In the genomic region with DNA sequence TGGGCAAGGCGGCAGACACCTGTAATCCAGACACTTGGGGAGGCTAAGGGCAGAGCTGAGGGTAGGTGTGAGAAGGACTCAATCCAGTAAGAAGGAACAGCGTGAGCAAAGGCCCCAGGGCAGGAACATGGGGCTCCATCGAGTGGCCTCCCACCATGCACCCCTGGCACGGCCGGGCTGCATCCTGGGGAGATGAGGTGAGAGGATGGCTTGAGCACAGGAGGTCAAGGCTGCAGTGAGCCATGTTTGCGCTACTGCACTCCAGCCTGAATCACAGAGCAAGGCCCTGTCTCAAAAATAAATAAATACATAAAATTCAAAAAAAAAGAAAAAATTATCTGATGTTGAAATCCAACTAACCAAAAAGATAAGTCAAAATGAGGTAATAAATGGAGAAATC, we compare ENCODE assay signal across 16 cellular contexts. TPM values are rescaled to one million over a fixed set of nuclear protein-coding genes. Genes with fewer than 3 reads are reported as not detected.
DNase-seq lines count a peak whose midpoint lies in the region; ATAC-seq and TF ChIP-seq lines count a peak whose summit lies in the region.
"Had no signal": no experiment of that assay in that cellular context is flagged by ENCODE, and none has a peak within 500 bp of the region (broad histone marks: within the 10 kb centered on the region; RNA-seq: fewer than 3 reads in every experiment).

No MANE protein-coding gene starts in this region.

- no peak overlapping the region for H2BK15ac ChIP-seq in neuronal stem cell (ENCODE audit: low read length)

- no peak overlapping the region for H3K4ac ChIP-seq in neuronal stem cell (ENCODE audit: low read length)

- no peak overlapping the region for H3K9ac ChIP-seq in endodermal cell (ENCODE audit: extremely low read depth, low read length, poor library complexity, severe bottlenecking)
- H3K9ac ChIP-seq in neuronal stem cell (ENCODE audit: low read depth, low read length, poor library complexity) = no peak overlapping the region

- no peak overlapping the region for H4K8ac ChIP-seq in neuronal stem cell (ENCODE audit: low read depth, low read length)

- H3K27ac ChIP-seq in endodermal cell (ENCODE audit: low read depth, low read length) (no peak overlapping the region), neuronal stem cell (replicated peaks; ENCODE audit: low read length) (no peak overlapping the region), upper lobe of right lung (no peak overlapping the region), gastrocnemius medialis (no peak overlapping the region)
- H3K27ac ChIP-seq: A549 had no signal

- no peaks in the 10 kb centered on the region for H3K79me1 ChIP-seq in neuronal stem cell (ENCODE audit: low read depth, low read length)

- TF ChIP-seq POLR2A in gastrocnemius medialis (IDR thresholded peaks at IDR 0.05) = no peak

- H3K4me1 ChIP-seq in endodermal cell (ENCODE audit: control insufficient read depth, insufficient read depth, low read length) (peaks cover 21% of the 10 kb centered on the region), neuronal stem cell (ENCODE audit: control insufficient read depth in 2 of 2, insufficient read depth in 1 of 2, low read depth in 1 of 2, low read length in 2 of 2) (peaks cover under 1 to 7% of the 10 kb centered on the region in 2 donors), upper lobe of right lung (peaks cover 10% of the 10 kb centered on the region), gastrocnemius medialis (peaks cover 11 to 15% of the 10 kb centered on the region in 2 donors)

- in situ Hi-C loops in gastrocnemius medialis (cut with MboI; ENCODE audit: low sequenced_read_pairs in 4 of 4) = loop anchor here in 1 of 4 donors (5.0 kb wide), 1 partner anchor 118 kb away; no protein-coding TSS in a partner anchor

- H3K23ac ChIP-seq in neuronal stem cell (ENCODE audit: low read depth, low read length, poor library complexity) = no peak overlapping the region

- ATAC-seq in upper lobe of right lung (no peak), gastrocnemius medialis (no peak), esophagus mucosa (no peak)
- ATAC-seq: A549; CD8-positive, alpha-beta T cell; HepG2 had no signal

- no peak overlapping the region for H3K14ac ChIP-seq in neuronal stem cell (ENCODE audit: low read length)

- H3K9me3 ChIP-seq in endodermal cell (ENCODE audit: control insufficient read depth, low read length) = no peaks in the 10 kb centered on the region
- H3K9me3 ChIP-seq in neuronal stem cell (replicated peaks in 1 of 2; ENCODE audit: control insufficient read depth in 2 of 2, insufficient read depth in 1 of 2, low read depth in 1 of 2, low read length in 2 of 2) = no peaks in the 10 kb centered on the region
- H3K9me3 ChIP-seq in upper lobe of right lung = no peaks in the 10 kb centered on the region
- H3K9me3 ChIP-seq in gastrocnemius medialis = no peaks in the 10 kb centered on the region
- H3K9me3 ChIP-seq: A549 had no signal

- no peak overlapping the region for H2BK5ac ChIP-seq in neuronal stem cell (ENCODE audit: low read length)

- H4K91ac ChIP-seq in neuronal stem cell (ENCODE audit: low read depth, low read length, poor library complexity) = no peak overlapping the region

- no peaks in the 10 kb centered on the region for H3K9me3 Mint-ChIP-seq in endodermal cell
- H3K9me3 Mint-ChIP-seq: CD14-positive monocyte; CD8-positive, alpha-beta T cell; H9 had no signal

- H3K36me3 ChIP-seq in endodermal cell (ENCODE audit: control insufficient read depth, insufficient read depth, low read length) (no peaks in the 10 kb centered on the region), neuronal stem cell (replicated peaks in 1 of 2; ENCODE audit: control insufficient read depth in 2 of 2, insufficient read depth in 2 of 2, low read length in 2 of 2) (no peaks in the 10 kb centered on the region), upper lobe of right lung (no peaks in the 10 kb centered on the region), gastrocnemius medialis (no peaks in the 10 kb centered on the region)

- H2AFZ ChIP-seq in neuronal stem cell (ENCODE audit: low read length) = no peak overlapping the region

- no peaks in the 10 kb centered on the region for H3K36me3 Mint-ChIP-seq in endodermal cell (ENCODE audit: low read depth)
- H3K36me3 Mint-ChIP-seq: CD14-positive monocyte; CD8-positive, alpha-beta T cell had no signal

- peak overlapping the region; percentile 25 for H3K18ac ChIP-seq in neuronal stem cell (ENCODE audit: low read length)

- H3K27me3 ChIP-seq in endodermal cell (ENCODE audit: control insufficient read depth, insufficient read depth, low read length, poor library complexity, severe bottlenecking) = no peaks in the 10 kb centered on the region
- no peaks in the 10 kb centered on the region for H3K27me3 ChIP-seq in neuronal stem cell (ENCODE audit: control insufficient read depth in 3 of 3, insufficient read depth in 3 of 3, low read depth in 1 of 3, low read length in 3 of 3)
- no peaks in the 10 kb centered on the region for H3K27me3 ChIP-seq in upper lobe of right lung
- no peaks in the 10 kb centered on the region for H3K27me3 ChIP-seq in gastrocnemius medialis

- DNase-seq in amniotic epithelial cell (ENCODE audit: low read depth) (peak; percentile 62), endodermal cell (peak; percentile 30), neuronal stem cell (ENCODE audit: low spot score) (no peak), upper lobe of right lung (peak; percentile 38), gastrocnemius medialis (no peak), NCI-H69 (lab: John Stamatoyannopoulos, UW) (no peak)
- DNase-seq: CD8-positive, alpha-beta T cell; COR-L47; DMS53; GF-D8; GOT3; H9 had no signal

- H3K27me3 Mint-ChIP-seq in endodermal cell (ENCODE audit: insufficient read depth) = no peaks in the 10 kb centered on the region

- TF ChIP-seq CTCF in endodermal cell (conservative IDR thresholded peaks at IDR 0.05) (no peak), upper lobe of right lung (IDR thresholded peaks at IDR 0.05) (no peak), gastrocnemius medialis (IDR thresholded peaks at IDR 0.05 in 4 of 5, conservative IDR thresholded peaks at IDR 0.05 in 1 of 5) (no peak)

- no peak overlapping the region for H3K4me2 ChIP-seq in neuronal stem cell (ENCODE audit: insufficient read depth, low read length, poor library complexity, severe bottlenecking)
- H3K4me2 ChIP-seq: A549 had no signal

- H3K4me3 ChIP-seq in endodermal cell (ENCODE audit: low read length) (no peak overlapping the region), neuronal stem cell (ENCODE audit: low read length in 2 of 2) (no peak overlapping the region), upper lobe of right lung (no peak overlapping the region), gastrocnemius medialis (no peak overlapping the region)
- H3K4me3 ChIP-seq: A549 had no signal

- 90 to 97% methylated on average over 2 to 6 of the region's 6 CpGs for WGBS in endodermal cell (ENCODE audit: insufficient coverage in 1 of 2, insufficient read length in 1 of 2), 2 experiments
- no CpG with 5 or more reads among the region's 6 CpGs for whole genome bisulfite sequencing in neuronal stem cell (ENCODE audit: extremely low coverage in 2 of 2, insufficient read length in 2 of 2, insufficient replicate concordance in 1 of 2), 2 donors

- no peak overlapping the region for H2BK12ac ChIP-seq in neuronal stem cell (ENCODE audit: low read length)

- intact Hi-C loops in upper lobe of right lung (cut with DNase I) = no loop called here
- intact Hi-C loops in gastrocnemius medialis (cut with DNase I; ENCODE audit: low total_unique reads) = no loop called here

- H2BK120ac ChIP-seq in neuronal stem cell (ENCODE audit: low read depth, low read length) = no peak overlapping the region

- no peak overlapping the region for H3K27ac Mint-ChIP-seq in endodermal cell
- H3K27ac Mint-ChIP-seq: CD8-positive, alpha-beta T cell; H9 had no signal

- peaks cover 47% of the 10 kb centered on the region for H3K4me1 Mint-ChIP-seq in endodermal cell

- no peak overlapping the region for H2AK5ac ChIP-seq in neuronal stem cell (ENCODE audit: low read depth, low read length)

- H3K4me3 Mint-ChIP-seq in endodermal cell = no peak overlapping the region
- H3K4me3 Mint-ChIP-seq: CD8-positive, alpha-beta T cell; H9 had no signal

RNA-seq across cellular contexts. Expression of gene ARL6IP4, which starts 58.5 kb away (rescaled TPM):
- total RNA-seq in endodermal cell (100 to 1,000 TPM; 136 to 149 TPM), upper lobe of right lung (124 TPM), gastrocnemius medialis (100 to 1,000 TPM; 123 to 175 (median 156) TPM), esophagus mucosa (134 TPM)
- polyA plus RNA-seq in endodermal cell (2013, experiment 1 of 2) = 145 TPM
- 144 TPM for polyA plus RNA-seq in endodermal cell (2013, experiment 2 of 2)
- 134 TPM for polyA plus RNA-seq in neuronal stem cell (2013, experiment 1 of 2)
- 128 TPM for polyA plus RNA-seq in neuronal stem cell (2013, experiment 2 of 2)

Comparison
In these comparisons a context has a peak if more than half of its experiments do, and no peak if none do; other contexts are left out.
1. DNase-seq: peak in amniotic epithelial cell (single experiment), endodermal cell (single experiment) and upper lobe of right lung (single experiment); none in neuronal stem cell (single experiment), gastrocnemius medialis (0 of 2) and NCI-H69 (single experiment).